Comparison of ENCODE assay signal across 22 cellular contexts in genomic region chr20:7437311-7437710, GRCh38.
DNase-seq lines count a peak whose midpoint lies in the region; ATAC-seq, FAIRE-seq and TF ChIP-seq lines count a peak whose summit lies in the region.
"Had no signal": no experiment of that assay in that cellular context is flagged by ENCODE, and none has a peak within 500 bp of the region (broad histone marks: within the 10 kb centered on the region; RNA-seq: fewer than 3 reads in every experiment).

No MANE protein-coding gene starts in this region.

- H3K79me2 ChIP-seq in GM23338 (replicated peaks; ENCODE audit: insufficient read depth), result no peaks in the 10 kb centered on the region
- H3K79me2 ChIP-seq in PC-3 (ENCODE audit: low read length), result no peaks in the 10 kb centered on the region
- H3K79me2 ChIP-seq in neural progenitor cell (ENCODE audit: low read depth), result no peaks in the 10 kb centered on the region

- H4K20me1 ChIP-seq in GM23338 (replicated peaks; ENCODE audit: insufficient read depth) (no peaks in the 10 kb centered on the region), PC-3 (ENCODE audit: low read length) (no peaks in the 10 kb centered on the region), neural progenitor cell (ENCODE audit: low read depth) (no peaks in the 10 kb centered on the region)
- H4K20me1 ChIP-seq: BLaER1 had no signal

- no peaks in the 10 kb centered on the region for H3K9me2 ChIP-seq in GM23338 (ENCODE audit: insufficient read depth)
- no peaks in the 10 kb centered on the region for H3K9me2 ChIP-seq in PC-3 (replicated peaks; ENCODE audit: low read length)

- no peak overlapping the region for H3K27ac ChIP-seq in GM23338 (ENCODE audit: low read depth)
- no peak overlapping the region for H3K27ac ChIP-seq in PC-3 (ENCODE audit: low read length)
- peak overlapping the region; percentile 64 for H3K27ac ChIP-seq in neural progenitor cell
- H3K27ac ChIP-seq: BLaER1, C4-2B had no signal

- ATAC-seq in GM23338 (no peak), PC-3 (peak; percentile 83), left colon (no peak)
- ATAC-seq: GM12878, HCT116 had no signal

- no peaks in the 10 kb centered on the region for H3K9me3 ChIP-seq in PC-3 (ENCODE audit: low read length)
- H3K9me3 ChIP-seq in neural progenitor cell (ENCODE audit: low read depth), result no peaks in the 10 kb centered on the region

- no peaks in the 10 kb centered on the region for H3K9me3 Mint-ChIP-seq in GM23338
- H3K9me3 Mint-ChIP-seq in neural progenitor cell, result peaks cover 6% of the 10 kb centered on the region

- H3K9ac ChIP-seq in PC-3 (ENCODE audit: low read length), result no peak overlapping the region
- H3K9ac ChIP-seq in neural progenitor cell, result no peak overlapping the region
- H3K9ac ChIP-seq: BLaER1 had no signal

- H3K27ac Mint-ChIP-seq in GM23338 (no peak overlapping the region), neural progenitor cell (no peak overlapping the region)
- H3K27ac Mint-ChIP-seq: B cell; CD4-positive, alpha-beta T cell; CD8-positive, alpha-beta memory T cell; H9 had no signal

- CTCF ChIA-PET in PC-3 (lab: Charles Lee), result no interaction called here

- POLR2A ChIA-PET in PC-3 (lab: Charles Lee; ENCODE audit: unreplicated experiment), result no interaction called here

- H2AFZ ChIP-seq in GM23338 (peak overlapping the region; percentile 83), PC-3 (ENCODE audit: low read length) (peak overlapping the region; percentile 53; the same call in 1 of the 2 replicates), neural progenitor cell (replicated peaks) (no peak overlapping the region)

- no peak for TF ChIP-seq CTCF in GM23338 (conservative IDR thresholded peaks at IDR 0.05; ENCODE audit: low read depth in 2 of 2)
- TF ChIP-seq CTCF in PC-3 (conservative IDR thresholded peaks at IDR 0.05; ENCODE audit: low read depth, low read length), result no peak
- TF ChIP-seq CTCF in bronchial epithelial cell (IDR thresholded peaks at IDR 0.05; ENCODE audit: insufficient read depth, low read length, severe bottlenecking), result no peak
- TF ChIP-seq CTCF in neural progenitor cell (IDR thresholded peaks at IDR 0.05), result no peak

- no peaks in the 10 kb centered on the region for H3K4me1 ChIP-seq in GM23338 (ENCODE audit: insufficient read depth)
- peaks cover 12% of the 10 kb centered on the region for H3K4me1 ChIP-seq in PC-3 (ENCODE audit: insufficient read depth, low read length)
- H3K4me1 ChIP-seq in neural progenitor cell, result peaks cover 16% of the 10 kb centered on the region

- no TSS peak for BruUV-seq in PC-3 (replicated peaks; lab: Mats Ljungman, UMichigan)

- no peak for FAIRE-seq in bronchial epithelial cell (lab: Jason Lieb, UNC)
- FAIRE-seq: D721Med, GM12878, GM18507 had no signal

- no peaks in the 10 kb centered on the region for H3K36me3 Mint-ChIP-seq in GM23338 (ENCODE audit: low read depth)
- H3K36me3 Mint-ChIP-seq in neural progenitor cell, result peaks cover 3% of the 10 kb centered on the region
- H3K36me3 Mint-ChIP-seq: CD8-positive, alpha-beta memory T cell had no signal

- H3K4me3 Mint-ChIP-seq in GM23338 (no peak overlapping the region), neural progenitor cell (no peak overlapping the region)
- H3K4me3 Mint-ChIP-seq: B cell; CD4-positive, alpha-beta T cell; CD8-positive, alpha-beta memory T cell; H9 had no signal

- H3K27me3 Mint-ChIP-seq in GM23338 (ENCODE audit: insufficient read depth, low read depth, poor library complexity), result peaks cover 2% of the 10 kb centered on the region
- no peaks in the 10 kb centered on the region for H3K27me3 Mint-ChIP-seq in neural progenitor cell (ENCODE audit: insufficient read depth, low read depth)
- H3K27me3 Mint-ChIP-seq: B cell; CD4-positive, alpha-beta T cell; CD8-positive, alpha-beta memory T cell had no signal

- intact Hi-C loops in PC-3 (cut with micrococcal nuclease), result no loop called here
- intact Hi-C loops in left colon (cut with DNase I, micrococcal nuclease), result no loop called here

- H3K4me3 ChIP-seq in GM23338, result no peak overlapping the region
- H3K4me3 ChIP-seq in PC-3 (ENCODE audit: low read length), result peak overlapping the region; percentile 3; the same call in 1 of the 2 replicates
- H3K4me3 ChIP-seq in bronchial epithelial cell (ENCODE audit: low read depth, low read length), result no peak overlapping the region
- no peak overlapping the region for H3K4me3 ChIP-seq in neural progenitor cell
- H3K4me3 ChIP-seq: BLaER1, GM12878 had no signal

- H3K27me3 ChIP-seq in GM23338 (ENCODE audit: insufficient read depth) (no peaks in the 10 kb centered on the region), PC-3 (ENCODE audit: low read length) (no peaks in the 10 kb centered on the region), bronchial epithelial cell (ENCODE audit: control insufficient read depth, insufficient read depth, low read length) (no peaks in the 10 kb centered on the region), neural progenitor cell (no peaks in the 10 kb centered on the region)
- H3K27me3 ChIP-seq: BLaER1 had no signal

- H3K4me2 ChIP-seq in GM23338 (no peak overlapping the region), PC-3 (ENCODE audit: low read length) (peak overlapping the region; percentile 50), neural progenitor cell (peak overlapping the region; percentile 25)
- H3K4me2 ChIP-seq: BLaER1 had no signal

- H3K4me1 Mint-ChIP-seq in GM23338 (no peaks in the 10 kb centered on the region), neural progenitor cell (peaks cover 10% of the 10 kb centered on the region)
- H3K4me1 Mint-ChIP-seq: B cell; CD8-positive, alpha-beta memory T cell; H9 had no signal

- H3F3A ChIP-seq in GM23338 (replicated peaks; ENCODE audit: low read depth) (no peaks in the 10 kb centered on the region), PC-3 (ENCODE audit: low read length, unreplicated experiment) (no peaks in the 10 kb centered on the region), neural progenitor cell (ENCODE audit: low read depth) (peaks cover 5% of the 10 kb centered on the region)

- H3K36me3 ChIP-seq in GM23338 (ENCODE audit: insufficient read depth), result no peaks in the 10 kb centered on the region
- H3K36me3 ChIP-seq in PC-3 (ENCODE audit: low read depth, low read length), result no peaks in the 10 kb centered on the region
- no peaks in the 10 kb centered on the region for H3K36me3 ChIP-seq in bronchial epithelial cell (ENCODE audit: control insufficient read depth, insufficient read depth, low read length)
- H3K36me3 ChIP-seq in neural progenitor cell, result no peaks in the 10 kb centered on the region
- H3K36me3 ChIP-seq: BLaER1 had no signal

- no peak for DNase-seq in GM23338 (ENCODE audit: low spot score)
- DNase-seq in PC-3, result peak; percentile 65
- DNase-seq in bronchial epithelial cell (ENCODE audit: low read depth), result peak; percentile 22
- DNase-seq in neural progenitor cell (ENCODE audit: low spot score), result peak; percentile 3
- no peak for DNase-seq in NCI-H1930 (lab: John Stamatoyannopoulos, UW)
- DNase-seq in left colon, result no peak
- DNase-seq in activated effector memory CD4-positive, alpha-beta T cell treated with Interleukin-2 at 50 U/mL for 16 hours, result no peak
- no peak for DNase-seq in NCI-H128 (lab: John Stamatoyannopoulos, UW; ENCODE audit: unreplicated experiment)
- DNase-seq: CD4-positive, alpha-beta T cell; CD8-positive, alpha-beta memory T cell; DMS 273 treated with DMSO at 0.1 percent for 48 hours; DMS79; EL; GDM1; H9 had no signal

TF ChIP-seq in GM23338, 12 proteins besides CTCF, POLR2A, EP300 and RAD21 (continues in another document):
- no peak for TF ChIP-seq JUNB (IDR thresholded peaks at IDR 0.05; ENCODE audit: unreplicated experiment)
- no peak for TF ChIP-seq NANOG (IDR thresholded peaks at IDR 0.05; ENCODE audit: borderline replicate concordance)
- no peak for TF ChIP-seq STAT1 (IDR thresholded peaks at IDR 0.05; ENCODE audit: unreplicated experiment)
- TF ChIP-seq EZH2phosphoT487 (IDR thresholded peaks at IDR 0.05; ENCODE audit: unreplicated experiment), result no peak
- TF ChIP-seq CREB1 (CRISPR knock-in tag; IDR thresholded peaks at IDR 0.05; ENCODE audit: low read depth), result no peak

Comparison
In these comparisons a context has a peak if more than half of its experiments do, and no peak if none do; other contexts are left out.
1. DNase-seq: peak in PC-3 (single experiment), bronchial epithelial cell (single experiment) and neural progenitor cell (single experiment); none in GM23338 (single experiment), NCI-H1930 (0 of 2), left colon (0 of 2), activated effector memory CD4-positive, alpha-beta T cell treated with Interleukin-2 at 50 U/mL for 16 hours (single experiment) and NCI-H128 (single experiment).